In the genomic region with DNA sequence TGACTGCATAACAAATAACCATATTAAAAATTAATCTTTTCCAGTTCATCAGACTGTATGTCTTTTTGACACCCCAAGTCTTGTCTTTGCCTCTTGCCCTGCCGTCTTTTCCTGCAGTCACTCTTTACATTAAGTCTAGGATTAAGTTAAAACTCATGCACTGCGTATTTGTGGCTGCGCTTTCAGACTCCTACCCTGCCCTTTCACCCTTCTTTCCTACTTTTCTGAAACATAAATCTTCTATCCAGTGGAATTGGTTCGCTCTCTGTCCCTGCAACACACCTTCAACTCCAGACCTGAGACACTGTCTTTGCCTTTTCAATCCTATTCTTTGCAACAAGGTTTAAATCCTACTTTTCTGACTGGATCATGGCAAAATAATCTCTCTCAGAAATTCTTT, we compare ENCODE assay signal across 14 cellular contexts. TPM values are rescaled to one million over a fixed set of nuclear protein-coding genes. Genes with fewer than 3 reads are reported as not detected.
DNase-seq lines count a peak whose midpoint lies in the region; ATAC-seq, FAIRE-seq and TF ChIP-seq lines count a peak whose summit lies in the region.
"Had no signal": no experiment of that assay in that cellular context is flagged by ENCODE, and none has a peak within 500 bp of the region (broad histone marks: within the 10 kb centered on the region; RNA-seq: fewer than 3 reads in every experiment).

No MANE protein-coding gene starts in this region.

- POLR2A ChIA-PET in HepG2 (lab: Yijun Ruan, JAX) = no interaction called here
- POLR2A ChIA-PET in activated CD8-positive, alpha-beta T cell treated with anti-CD3 and anti-CD28 coated beads for 36 hours (lab: Charles Lee) = no interaction called here

- TF ChIP-seq CTCF in HepG2 (CRISPR knock-in tag; IDR thresholded peaks at IDR 0.05) = no peak
- no peak for TF ChIP-seq CTCF in right lobe of liver (IDR thresholded peaks at IDR 0.05)
- no peak for TF ChIP-seq CTCF in activated CD8-positive, alpha-beta T cell treated with anti-CD3 and anti-CD28 coated beads for 36 hours (IDR thresholded peaks at IDR 0.05)
- TF ChIP-seq CTCF in WERI-Rb-1 (IDR thresholded peaks at IDR 0.05; ENCODE audit: low read depth, low read length) = no peak

- no TSS peak for BruUV-seq in HepG2 (replicated peaks; lab: Mats Ljungman, UMichigan)

- peak overlapping the region; percentile 63; the same call in 1 of the 2 replicates for H3K4me2 ChIP-seq in HepG2 (ENCODE audit: low read depth, low read length)

- peaks cover 7% of the 10 kb centered on the region for H3K36me3 Mint-ChIP-seq in activated CD8-positive, alpha-beta T cell treated with anti-CD3 and anti-CD28 coated beads for 36 hours (ENCODE audit: low read depth)

- in situ Hi-C loops in HepG2 (cut with HindIII; ENCODE audit: extremely low pct_ligation_motif_present, low pct_unique_long_range_greater_than_20kb) = no loop called here

- H3K79me2 ChIP-seq in HepG2 (ENCODE audit: insufficient read depth, low read length) = peaks cover 5% of the 10 kb centered on the region

- intact Hi-C loops in HepG2 (cut with micrococcal nuclease; ENCODE audit: unreplicated experiment) = loop anchor here (1.0 to 5.0 kb wide), 2 partner anchors 12 to 141 kb away; no protein-coding TSS in a partner anchor
- intact Hi-C loops in right lobe of liver (cut with DNase I) = no loop called here
- intact Hi-C loops in activated CD8-positive, alpha-beta T cell treated with anti-CD3 and anti-CD28 coated beads for 36 hours (cut with micrococcal nuclease) = no loop called here

- peak overlapping the region; percentile 90 for H3K27ac Mint-ChIP-seq in activated CD8-positive, alpha-beta T cell treated with anti-CD3 and anti-CD28 coated beads for 36 hours

- H3K27me3 Mint-ChIP-seq in activated CD8-positive, alpha-beta T cell treated with anti-CD3 and anti-CD28 coated beads for 36 hours = no peaks in the 10 kb centered on the region

- no peaks in the 10 kb centered on the region for H3K36me3 ChIP-seq in HepG2 (replicated peaks in 1 of 2; ENCODE audit: control insufficient read depth in 1 of 2, insufficient read depth in 2 of 2, low read length in 2 of 2)
- H3K36me3 ChIP-seq in right lobe of liver = no peaks in the 10 kb centered on the region
- H3K36me3 ChIP-seq in SJCRH30 = no peaks in the 10 kb centered on the region
- no peaks in the 10 kb centered on the region for H3K36me3 ChIP-seq in WERI-Rb-1
- H3K36me3 ChIP-seq: stomach, vagina had no signal

- no peak for TF ChIP-seq RAD21 in HepG2 (CRISPR knock-in tag; IDR thresholded peaks at IDR 0.05)

- H3K4me3 ChIP-seq in HepG2 (replicated peaks in 1 of 3; ENCODE audit: insufficient read depth in 1 of 3, low read depth in 2 of 3, low read length in 3 of 3) (no peak overlapping the region), right lobe of liver (no peak overlapping the region), SJCRH30 (no peak overlapping the region), WERI-Rb-1 (ENCODE audit: low read depth, low read length) (no peak overlapping the region)
- H3K4me3 ChIP-seq: stomach, vagina had no signal

- H4K20me1 ChIP-seq in HepG2 (ENCODE audit: insufficient read depth, low read length) = no peaks in the 10 kb centered on the region

- no peak for ATAC-seq in HepG2
- no peak for ATAC-seq in right lobe of liver
- ATAC-seq in activated CD8-positive, alpha-beta T cell treated with anti-CD3 and anti-CD28 coated beads for 36 hours = no peak
- no peak for ATAC-seq in HG02973 (IDR thresholded peaks at IDR 0.05; ENCODE audit: unreplicated experiment)
- ATAC-seq: left lobe of liver had no signal

- CTCF ChIA-PET in HepG2 (lab: Yijun Ruan, JAX; ENCODE audit: low intra/inter-chr PET ratio, low total read pairs) = no interaction called here
- CTCF ChIA-PET in activated CD8-positive, alpha-beta T cell treated with anti-CD3 and anti-CD28 coated beads for 36 hours (lab: Charles Lee) = no interaction called here

- H3K27ac ChIP-seq in HepG2 (ENCODE audit: extremely low read length, insufficient read depth, low read length) (peak overlapping the region; percentile 45), right lobe of liver (no peak overlapping the region), SJCRH30 (no peak overlapping the region), WERI-Rb-1 (no peak overlapping the region)
- H3K27ac ChIP-seq: vagina had no signal

- peaks cover 86% of the 10 kb centered on the region for H3K4me1 Mint-ChIP-seq in activated CD8-positive, alpha-beta T cell treated with anti-CD3 and anti-CD28 coated beads for 36 hours (ENCODE audit: low read depth)

- no peak overlapping the region for H2AFZ ChIP-seq in HepG2 (ENCODE audit: low read length)

- TF ChIP-seq POLR2A in HepG2 (IDR thresholded peaks at IDR 0.05; ENCODE audit: insufficient read depth in 1 of 2, low read depth in 2 of 2, low read length in 2 of 2) = no peak
- TF ChIP-seq POLR2A in right lobe of liver (IDR thresholded peaks at IDR 0.05) = no peak

- DNase-seq in HepG2 (ENCODE audit: low spot score) (no peak), right lobe of liver (no peak), left kidney (ENCODE audit: low read depth, low spot score) (peak; percentile 51), SJCRH30 (no peak), T-helper 9 cell (no peak), WERI-Rb-1 (no peak)
- DNase-seq in activated CD8-positive, alpha-beta T cell treated with anti-CD3 and anti-CD28 coated beads for 36 hours = no peak
- DNase-seq: effector CD8-positive, alpha-beta T cell; NCI-H1436; NCI-H446; stomach had no signal

- peak overlapping the region; percentile 16 for H3K4me3 Mint-ChIP-seq in activated CD8-positive, alpha-beta T cell treated with anti-CD3 and anti-CD28 coated beads for 36 hours

- 90% methylated on average over 4 of the region's 4 CpGs for WGBS in HepG2 (ENCODE audit: low lambda C conversion rate)
- 84% methylated on average over 4 of the region's 4 CpGs for WGBS in right lobe of liver (ENCODE audit: insufficient coverage, low coverage, low lambda C conversion rate, missing lambda C conversion rate)

- FAIRE-seq in HepG2 (lab: Jason Lieb, UNC) = no peak

- no peak for TF ChIP-seq EP300 in HepG2 (IDR thresholded peaks at IDR 0.05; ENCODE audit: low read depth in 2 of 2, low read length in 2 of 2)
- TF ChIP-seq EP300 in HepG2 (CRISPR knock-in tag; IDR thresholded peaks at IDR 0.05; ENCODE audit: borderline replicate concordance) = no peak

- H3K27me3 ChIP-seq in HepG2 (ENCODE audit: control insufficient read depth in 1 of 2, insufficient read depth in 2 of 2, low read length in 2 of 2) (no peaks in the 10 kb centered on the region), right lobe of liver (no peaks in the 10 kb centered on the region), SJCRH30 (no peaks in the 10 kb centered on the region), WERI-Rb-1 (ENCODE audit: insufficient read depth, low read depth, severe bottlenecking) (no peaks in the 10 kb centered on the region)
- H3K27me3 ChIP-seq: stomach, vagina had no signal

- H3K9me3 ChIP-seq in HepG2 (ENCODE audit: low read length) (no peaks in the 10 kb centered on the region), right lobe of liver (no peaks in the 10 kb centered on the region), SJCRH30 (replicated peaks) (no peaks in the 10 kb centered on the region), WERI-Rb-1 (ENCODE audit: severe bottlenecking) (no peaks in the 10 kb centered on the region)
- H3K9me3 ChIP-seq: stomach, vagina had no signal

- peaks cover 92% of the 10 kb centered on the region for H3K4me1 ChIP-seq in HepG2 (ENCODE audit: insufficient read depth, low read length)
- peaks cover 0 to 22% (median 8%) of the 10 kb centered on the region in 4 donors for H3K4me1 ChIP-seq in right lobe of liver
- H3K4me1 ChIP-seq in SJCRH30 = peaks cover 42% of the 10 kb centered on the region
- H3K4me1 ChIP-seq: vagina had no signal

- H3K9ac ChIP-seq in HepG2 (ENCODE audit: insufficient read depth, low read depth, low read length) = no peak overlapping the region

- H3K9me3 Mint-ChIP-seq in activated CD8-positive, alpha-beta T cell treated with anti-CD3 and anti-CD28 coated beads for 36 hours = no peaks in the 10 kb centered on the region

TF ChIP-seq in HepG2, 621 proteins besides CTCF, POLR2A, EP300 and RAD21:
- no peak for TF ChIP-seq CHCHD3 (CRISPR knock-in tag; IDR thresholded peaks at IDR 0.05)
TF ChIP-seq in HepG2: peak in this region for 0.

RNA-seq across cellular contexts. Expression of gene SPRY1, which starts 19.9 kb away (rescaled TPM):
- total RNA-seq in HepG2 (2016; rRNA removed; fragmentation: Illumina TruSeq; extraction: Trizol) (22.5 and 24.7 TPM in 2 replicates), right lobe of liver (10 to 100 TPM in 5 of 6 experiments, 1 to 10 TPM in 1; 9.3 to 16.1 (median 14.3) TPM)
- 4.3 and 5.4 TPM in 2 replicates for total RNA-seq in HepG2 (2016; cell fraction: cytosol; rRNA removed; fragmentation: Illumina TruSeq; extraction: Trizol; ENCODE audit: low read depth)
- total RNA-seq in HepG2 (2016; cell fraction: insoluble cytoplasmic fraction; rRNA removed; fragmentation: Illumina TruSeq; extraction: Trizol) = 21.4 and 23.6 TPM in 2 replicates
- 14.5 and 17.5 TPM in 2 replicates for total RNA-seq in HepG2 (2016; cell fraction: membrane; rRNA removed; fragmentation: Illumina TruSeq; extraction: Trizol)
- total RNA-seq in HepG2 (2016; cell fraction: nucleus; rRNA removed; fragmentation: Illumina TruSeq; extraction: Trizol) = 31.3 and 35.8 TPM in 2 replicates
- 33.4 and 35.4 TPM in 2 replicates for polyA plus RNA-seq in HepG2 (2011; rRNA removed)
- 19.4 and 28.2 TPM in 2 replicates for polyA plus RNA-seq in HepG2 (2011; cell fraction: cytosol; rRNA removed)
- polyA plus RNA-seq in HepG2 (2011; cell fraction: nucleus; rRNA removed) = 51.7 and 53.2 TPM in 2 replicates
- 31.5 and 33.4 TPM in 2 replicates for polyA plus RNA-seq in HepG2 (2012)
- polyA plus RNA-seq in HepG2 (2016; cell fraction: cytosol; fragmentation: Illumina TruSeq; extraction: Trizol; ENCODE audit: low read depth) = 1.8 and 1.9 TPM in 2 replicates
- 22.0 and 23.2 TPM in 2 replicates for polyA plus RNA-seq in HepG2 (2016; cell fraction: insoluble cytoplasmic fraction; fragmentation: Illumina TruSeq; extraction: Trizol; ENCODE audit: low read depth)
- polyA plus RNA-seq in HepG2 (2016; cell fraction: membrane; fragmentation: Illumina TruSeq; extraction: Trizol; ENCODE audit: low read depth) = 7.4 and 7.5 TPM in 2 replicates
- polyA plus RNA-seq in HepG2 (2016; cell fraction: nucleus; fragmentation: Illumina TruSeq; extraction: Trizol; ENCODE audit: insufficient read depth, low read depth) = 70.5 and 74.3 TPM in 2 replicates
- 0.26 and 48.0 TPM in 2 replicates for polyA minus RNA-seq in HepG2 (2011; rRNA and poly(A)+ RNA removed; ENCODE audit: low replicate concordance)
- 37.3 and 43.9 TPM in 2 replicates for polyA minus RNA-seq in HepG2 (2011; cell fraction: cytosol; rRNA and poly(A)+ RNA removed)
- polyA minus RNA-seq in HepG2 (2011; cell fraction: nucleus; rRNA and poly(A)+ RNA removed) = 61.7 and 66.8 TPM in 2 replicates
- 100 to 1,000 TPM; 137 to 144 TPM for total RNA-seq in activated CD8-positive, alpha-beta T cell treated with anti-CD3 and anti-CD28 coated beads for 36 hours
- total RNA-seq in SJCRH30 (2014; rRNA removed; shearing (Covaris generic)) = 38.5 and 42.6 TPM in 2 replicates
